In genomic region chr21:46005081-46005480, GRCh38 we compare ENCODE assay signal across 23 cellular contexts. TPM values are rescaled to one million over a fixed set of nuclear protein-coding genes. Genes with fewer than 3 reads are reported as not detected.
A peak's percentile ranks its signal among the peaks of the same experiment; 100 is the strongest.
DNase-seq lines count a peak whose midpoint lies in the region; ATAC-seq and TF ChIP-seq lines count a peak whose summit lies in the region.
"Had no signal": no experiment of that assay in that cellular context is flagged by ENCODE, and none has a peak within 500 bp of the region (broad histone marks: within the 10 kb centered on the region; RNA-seq: fewer than 3 reads in every experiment).

No MANE protein-coding gene starts in this region.

- H3K36me3 ChIP-seq in endodermal cell (ENCODE audit: control insufficient read depth, insufficient read depth, low read length) (no peaks in the 10 kb centered on the region), osteoblast (ENCODE audit: insufficient read depth, low read length) (peaks cover 46% of the 10 kb centered on the region)
- H3K36me3 ChIP-seq: HAP-1 had no signal

- intact Hi-C loops in right cardiac atrium (cut with DNase I) (loop anchor here in 1 of 4 donors (10.0 kb wide), 1 partner anchor 110 kb away; no protein-coding TSS in a partner anchor), Right ventricle myocardium inferior (cut with DNase I) (no loop called here), MCF 10A (cut with micrococcal nuclease) (no loop called here)

- H3K36me3 Mint-ChIP-seq in endodermal cell (ENCODE audit: low read depth), result peaks cover 16% of the 10 kb centered on the region
- no peaks in the 10 kb centered on the region for H3K36me3 Mint-ChIP-seq in MCF 10A (ENCODE audit: insufficient read depth, unreplicated experiment)
- H3K36me3 Mint-ChIP-seq: activated naive CD8-positive, alpha-beta T cell had no signal

- H3K4me3 ChIP-seq in right cardiac atrium (ENCODE audit: low read length) (no peak overlapping the region), endodermal cell (ENCODE audit: low read length) (no peak overlapping the region), osteoblast (ENCODE audit: insufficient read depth, low read length) (no peak overlapping the region)
- H3K4me3 ChIP-seq: HAP-1, heart left ventricle had no signal

- H3K9me3 Mint-ChIP-seq in endodermal cell (no peaks in the 10 kb centered on the region), MCF 10A (ENCODE audit: unreplicated experiment) (peaks cover 22% of the 10 kb centered on the region)
- H3K9me3 Mint-ChIP-seq: CD4-positive, alpha-beta T cell had no signal

- no peak overlapping the region for H2AFZ ChIP-seq in osteoblast (ENCODE audit: low read length)

- H3K27ac Mint-ChIP-seq in endodermal cell (no peak overlapping the region), MCF 10A (ENCODE audit: low read depth, unreplicated experiment) (no peak overlapping the region)
- H3K27ac Mint-ChIP-seq: activated naive CD8-positive, alpha-beta T cell; activated T-cell treated with anti-CD3 and anti-CD28 coated beads, Interleukin-2, amount 50 U/mL, for 72 hours; CD4-positive, alpha-beta T cell; stimulated activated naive B cell treated with anti-CD40 and anti-IgM and Interleukin-4, amounts not matched to agents 10 μg/mL and 1 μg/mL and 100 μg/mL, for 72 hours had no signal

- no peaks in the 10 kb centered on the region for H3K79me2 ChIP-seq in osteoblast (ENCODE audit: insufficient read depth, low read length)

- ATAC-seq in right cardiac atrium (no peak), Right ventricle myocardium inferior (no peak)
- ATAC-seq: activated T-cell treated with anti-CD3 and anti-CD28 coated beads, Interleukin-2, amount 50 U/mL, for 72 hours; heart left ventricle; sciatic nerve; stimulated activated naive B cell treated with anti-CD40 and anti-IgM and Interleukin-4, amounts not matched to agents 10 μg/mL and 1 μg/mL and 100 μg/mL, for 72 hours had no signal

- H3K9me3 ChIP-seq in right cardiac atrium (ENCODE audit: control insufficient read depth, low read length) (no peaks in the 10 kb centered on the region), endodermal cell (ENCODE audit: control insufficient read depth, low read length) (no peaks in the 10 kb centered on the region), osteoblast (ENCODE audit: low read depth, low read length) (no peaks in the 10 kb centered on the region)

- no peaks in the 10 kb centered on the region for H3K27me3 Mint-ChIP-seq in endodermal cell (ENCODE audit: insufficient read depth)
- no peaks in the 10 kb centered on the region for H3K27me3 Mint-ChIP-seq in MCF 10A (ENCODE audit: insufficient read depth, unreplicated experiment)
- H3K27me3 Mint-ChIP-seq: activated naive CD8-positive, alpha-beta T cell; CD4-positive, alpha-beta T cell; stimulated activated naive B cell treated with anti-CD40 and anti-IgM and Interleukin-4, amounts not matched to agents 10 μg/mL and 1 μg/mL and 100 μg/mL, for 72 hours had no signal

- DNase-seq in right cardiac atrium (peak; percentile 12 to 44 (median 38)), Right ventricle myocardium inferior (ENCODE audit: missing footprints) (no peak), endodermal cell (no peak), osteoblast (ENCODE audit: insufficient read length, low spot score, missing footprints) (peak; percentile 91), NCI-H128 (lab: John Stamatoyannopoulos, UW; ENCODE audit: unreplicated experiment) (no peak), GM10266 (ENCODE audit: extremely low spot score) (no peak), MCF 10A (ENCODE audit: unreplicated experiment) (no peak), NCI-H2107 (lab: John Stamatoyannopoulos, UW) (no peak)
- DNase-seq: activated CD4-positive, CD25-positive, alpha-beta regulatory T cell; activated CD8-positive, alpha-beta memory T cell treated with anti-CD3 and anti-CD28 coated beads for 24 hours; activated T-cell treated with anti-CD3 and anti-CD28 coated beads, Interleukin-2, amount 50 U/mL, for 72 hours; DMS53; NCI-H1417; NCI-H510A; NK-92 treated with Interleukin-12 subunit alpha and Interleukin-12 subunit beta, amount 100 ng/mL, for 24 hours; nucleus accumbens; stimulated activated naive B cell treated with anti-CD40 and anti-IgM and Interleukin-4, amounts not matched to agents 10 μg/mL and 1 μg/mL and 100 μg/mL, for 72 hours; T-helper 9 cell had no signal

- no peaks in the 10 kb centered on the region for H3K4me1 ChIP-seq in right cardiac atrium (ENCODE audit: control insufficient read depth, insufficient read depth, low read length)
- H3K4me1 ChIP-seq in endodermal cell (ENCODE audit: control insufficient read depth, insufficient read depth, low read length), result no peaks in the 10 kb centered on the region
- H3K4me1 ChIP-seq in osteoblast (ENCODE audit: insufficient read depth, low read length), result no peaks in the 10 kb centered on the region
- H3K4me1 ChIP-seq: HAP-1, heart left ventricle had no signal

- H3K27ac ChIP-seq in right cardiac atrium (ENCODE audit: low read length), result no peak overlapping the region
- H3K27ac ChIP-seq in endodermal cell (ENCODE audit: low read depth, low read length), result peak overlapping the region; percentile 51
- H3K27ac ChIP-seq in osteoblast (ENCODE audit: low read depth, low read length), result no peak overlapping the region

- POLR2A ChIA-PET in MCF 10A (lab: Yijun Ruan, JAX), result no interaction called here

- TF ChIP-seq CTCF in endodermal cell (conservative IDR thresholded peaks at IDR 0.05) (no peak), osteoblast (IDR thresholded peaks at IDR 0.05; ENCODE audit: extremely low read depth, low read depth, low read length) (no peak), GM10266 (IDR thresholded peaks at IDR 0.05; ENCODE audit: control insufficient read depth, insufficient read depth, low read depth, missing control alignments) (no peak), MCF 10A (IDR thresholded peaks at IDR 0.05; ENCODE audit: unreplicated experiment) (no peak)

- no peak overlapping the region for H3K4me2 ChIP-seq in osteoblast (ENCODE audit: insufficient read depth, low read length)

- H4K20me1 ChIP-seq in osteoblast (ENCODE audit: insufficient read depth, low read length), result peaks cover 18% of the 10 kb centered on the region

- WGBS in right cardiac atrium, result 77% methylated on average over 12 of the region's 12 CpGs
- WGBS in endodermal cell (ENCODE audit: insufficient coverage in 1 of 2, insufficient read length in 1 of 2), 2 experiments, result 92 to 96% methylated on average over 9 to 12 of the region's 12 CpGs

- H3K4me1 Mint-ChIP-seq in endodermal cell, result no peaks in the 10 kb centered on the region
- no peaks in the 10 kb centered on the region for H3K4me1 Mint-ChIP-seq in MCF 10A (ENCODE audit: insufficient read depth, unreplicated experiment)
- H3K4me1 Mint-ChIP-seq: stimulated activated naive B cell treated with anti-CD40 and anti-IgM and Interleukin-4, amounts not matched to agents 10 μg/mL and 1 μg/mL and 100 μg/mL, for 72 hours had no signal

- BruUV-seq in MCF 10A (replicated peaks; lab: Mats Ljungman, UMichigan), result no TSS peak

- no peak overlapping the region for H3K9ac ChIP-seq in endodermal cell (ENCODE audit: extremely low read depth, low read length, poor library complexity, severe bottlenecking)

- CTCF ChIA-PET in MCF 10A (lab: Yijun Ruan, JAX), result interaction anchor here (0.6 kb wide), 1 partner anchor 52 kb away, joined by 3 read pairs; no protein-coding TSS in a partner anchor

- H3K4me3 Mint-ChIP-seq in endodermal cell (no peak overlapping the region), MCF 10A (ENCODE audit: unreplicated experiment) (no peak overlapping the region)
- H3K4me3 Mint-ChIP-seq: activated naive CD8-positive, alpha-beta T cell; activated T-cell treated with anti-CD3 and anti-CD28 coated beads, Interleukin-2, amount 50 U/mL, for 72 hours; CD4-positive, alpha-beta T cell; stimulated activated naive B cell treated with anti-CD40 and anti-IgM and Interleukin-4, amounts not matched to agents 10 μg/mL and 1 μg/mL and 100 μg/mL, for 72 hours had no signal

- H3K27me3 ChIP-seq in right cardiac atrium (ENCODE audit: control insufficient read depth, insufficient read depth), result no peaks in the 10 kb centered on the region
- no peaks in the 10 kb centered on the region for H3K27me3 ChIP-seq in endodermal cell (ENCODE audit: control insufficient read depth, insufficient read depth, low read length, poor library complexity, severe bottlenecking)
- H3K27me3 ChIP-seq in osteoblast (ENCODE audit: insufficient read depth, low read length), result no peaks in the 10 kb centered on the region
- H3K27me3 ChIP-seq: heart left ventricle had no signal

RNA-seq across cellular contexts. Expression of gene COL6A1, which starts 23.5 kb away (rescaled TPM):
- total RNA-seq in right cardiac atrium (100 to 1,000 TPM; 112 to 192 (median 171) TPM), Right ventricle myocardium inferior (228 TPM), endodermal cell (100 to 1,000 TPM; 232 to 407 TPM), osteoblast (1,531 and 1,612 TPM in 2 replicates), MCF 10A (2022) (3.2 and 3.5 TPM in 2 replicates)
- polyA plus RNA-seq in right cardiac atrium, result 165 TPM
- 172 TPM for polyA plus RNA-seq in endodermal cell (2013, experiment 1 of 2)
- polyA plus RNA-seq in endodermal cell (2013, experiment 2 of 2), result 154 TPM

Comparison
In these comparisons a context has a peak if more than half of its experiments do, and no peak if none do; other contexts are left out.
1. DNase-seq: peak in right cardiac atrium (3 of 3) and osteoblast (single experiment); none in Right ventricle myocardium inferior (single experiment), endodermal cell (single experiment), NCI-H128 (single experiment), GM10266 (single experiment), MCF 10A (single experiment) and NCI-H2107 (single experiment).
2. RNA of gene COL6A1, which starts 23.5 kb away (total RNA-seq): 1,531 to 1,612 TPM in osteoblast, 232 to 407 TPM in endodermal cell, 228 TPM in Right ventricle myocardium inferior (single experiment) and 112 to 192 TPM in right cardiac atrium; 3.2 to 3.5 TPM in MCF 10A; every median in the first group is over 10 times any median in the second.